In the genomic region with DNA sequence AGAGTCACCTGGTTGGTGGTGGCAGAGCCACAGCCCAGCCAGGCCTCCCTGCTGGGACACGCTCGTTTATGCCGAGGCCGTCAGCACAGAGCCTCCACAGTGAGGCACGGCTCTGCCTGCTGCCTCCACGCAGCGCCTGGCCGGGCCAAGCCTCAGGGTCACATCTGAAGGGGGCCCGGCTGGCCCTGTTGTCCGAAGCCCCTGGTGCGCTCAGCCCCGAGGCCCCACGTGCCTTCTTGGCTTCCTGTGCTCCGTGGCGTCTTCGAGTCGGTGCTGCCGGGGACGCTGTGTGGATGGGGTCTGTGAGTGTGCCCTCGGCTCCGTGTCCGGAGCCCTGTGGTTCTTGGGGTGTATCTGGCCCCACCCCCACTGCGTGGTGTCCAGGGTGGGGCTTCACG, we compare ENCODE assay signal across 8 cellular contexts. TPM values are rescaled to one million over a fixed set of nuclear protein-coding genes. Genes with fewer than 3 reads are reported as not detected.
A peak's percentile ranks its signal among the peaks of the same experiment; 100 is the strongest.
DNase-seq lines count a peak whose midpoint lies in the region; ATAC-seq and TF ChIP-seq lines count a peak whose summit lies in the region.
"Had no signal": no experiment of that assay in that cellular context is flagged by ENCODE, and none has a peak within 500 bp of the region (broad histone marks: within the 10 kb centered on the region; RNA-seq: fewer than 3 reads in every experiment).

No MANE protein-coding gene starts in this region.

- H3K4me3 ChIP-seq in IMR-90 (ENCODE audit: insufficient read depth, low read depth, low read length) (no peak overlapping the region), mesenchymal stem cell (ENCODE audit: insufficient read depth in 1 of 2, low read depth in 1 of 2, low read length in 2 of 2) (no peak overlapping the region)

- peaks cover 31% of the 10 kb centered on the region for H3K4me1 ChIP-seq in IMR-90 (ENCODE audit: control insufficient read depth, insufficient read depth, low read length)
- peaks cover 52% of the 10 kb centered on the region for H3K4me1 ChIP-seq in mesenchymal stem cell (ENCODE audit: control insufficient read depth, insufficient read depth, low read depth, low read length)

- H2BK120ac ChIP-seq in IMR-90 (ENCODE audit: low read depth, low read length) (peak overlapping the region; percentile 95), mesenchymal stem cell (ENCODE audit: low read depth, low read length) (peak overlapping the region; percentile 83)

- peak overlapping the region; percentile 82 for H2BK20ac ChIP-seq in IMR-90 (ENCODE audit: low read depth, low read length)

- no peak overlapping the region for H3K9ac ChIP-seq in IMR-90 (ENCODE audit: low read depth, low read length)
- H3K9ac ChIP-seq in mesenchymal stem cell (ENCODE audit: low read length) = peak overlapping the region; percentile 76

- no peak for TF ChIP-seq POLR2A in IMR-90 (IDR thresholded peaks at IDR 0.05; ENCODE audit: low read depth, low read length)

- H3K27me3 ChIP-seq in IMR-90 (ENCODE audit: control insufficient read depth, insufficient read depth, low read length) = no peaks in the 10 kb centered on the region
- no peaks in the 10 kb centered on the region for H3K27me3 ChIP-seq in mesenchymal stem cell (ENCODE audit: control insufficient read depth in 1 of 2, insufficient read depth in 1 of 2, low read length in 2 of 2)

- peak overlapping the region; percentile 73 for H3K14ac ChIP-seq in IMR-90 (replicated peaks; ENCODE audit: low read depth, low read length)
- peak overlapping the region in 1 of 2 experiments; percentile 86 for H3K14ac ChIP-seq in mesenchymal stem cell (ENCODE audit: low read length in 2 of 2)

- H2AFZ ChIP-seq in IMR-90 (replicated peaks; ENCODE audit: low read length, poor library complexity) = peak overlapping the region; percentile 92
- no peak overlapping the region for H2AFZ ChIP-seq in mesenchymal stem cell (ENCODE audit: low read depth, low read length)

- no peaks in the 10 kb centered on the region for H3K9me3 ChIP-seq in IMR-90 (ENCODE audit: control insufficient read depth, insufficient read depth, low read length)
- H3K9me3 ChIP-seq in mesenchymal stem cell (ENCODE audit: control insufficient read depth, low read length) = no peaks in the 10 kb centered on the region

- POLR2A ChIA-PET in IMR-90 (lab: Charles Lee; ENCODE audit: unreplicated experiment) = no interaction called here

- peaks cover 27% of the 10 kb centered on the region for H3K9me1 ChIP-seq in IMR-90 (ENCODE audit: insufficient read depth, low read length)

- no peak overlapping the region for H3K4me2 ChIP-seq in IMR-90 (ENCODE audit: low read depth, low read length)
- no peak overlapping the region for H3K4me2 ChIP-seq in mesenchymal stem cell (ENCODE audit: low read length, poor library complexity, severe bottlenecking)

- CTCF ChIA-PET in IMR-90 (lab: Yijun Ruan, JAX) = no interaction called here

- H3K18ac ChIP-seq in IMR-90 (ENCODE audit: low read depth, low read length) (peak overlapping the region; percentile 6), mesenchymal stem cell (ENCODE audit: low read depth in 1 of 2, low read length in 2 of 2) (peak overlapping the region; percentile 91 to 93)

- peak overlapping the region; percentile 92 for H4K91ac ChIP-seq in IMR-90 (ENCODE audit: insufficient read depth, low read depth, low read length)
- H4K91ac ChIP-seq in mesenchymal stem cell (ENCODE audit: low read length) = peak overlapping the region; percentile 98

- H3K79me1 ChIP-seq in IMR-90 (ENCODE audit: low read depth in 1 of 2, low read length in 2 of 2) = peaks cover 10 to 41% of the 10 kb centered on the region in 2 experiments; a peak in 3 of 4 replicates
- peaks cover 4% of the 10 kb centered on the region for H3K79me1 ChIP-seq in mesenchymal stem cell (replicated peaks; ENCODE audit: low read length, poor library complexity, severe bottlenecking)

- peak overlapping the region; percentile 63 for H3K27ac ChIP-seq in IMR-90 (ENCODE audit: insufficient read depth, low read length)
- peak overlapping the region; percentile 79 for H3K27ac ChIP-seq in caudate nucleus (ENCODE audit: low read depth, low read length)
- H3K27ac ChIP-seq in mesenchymal stem cell (ENCODE audit: low read length, poor library complexity, severe bottlenecking) = peak overlapping the region; percentile 88
- peak overlapping the region; percentile 63 for H3K27ac ChIP-seq in temporal lobe (ENCODE audit: low read depth, low read length)

- dilution Hi-C loops in IMR-90 (cut with HindIII; ENCODE audit: low sequenced_read_pairs, unreplicated experiment) = no loop called here

- BruUV-seq in IMR-90 (replicated peaks; lab: Mats Ljungman, UMichigan) = no TSS peak

- H3K4ac ChIP-seq in IMR-90 (ENCODE audit: low read depth, low read length) (peak overlapping the region; percentile 98), mesenchymal stem cell (ENCODE audit: low read depth in 1 of 2, low read length in 2 of 2) (peak overlapping the region; percentile 69 to 75)

- peak overlapping the region; percentile 99 for H2AK5ac ChIP-seq in IMR-90 (ENCODE audit: low read depth, low read length)
- peak overlapping the region; percentile 82 for H2AK5ac ChIP-seq in mesenchymal stem cell (ENCODE audit: low read length, severe bottlenecking)

- H4K20me1 ChIP-seq in IMR-90 (ENCODE audit: insufficient read depth, low read length) = no peaks in the 10 kb centered on the region

- peak overlapping the region; percentile 90 for H2AK9ac ChIP-seq in IMR-90 (replicated peaks; ENCODE audit: low read depth, low read length, poor library complexity)

- intact Hi-C loops in IMR-90 (cut with micrococcal nuclease) = no loop called here

- no peak for TF ChIP-seq RAD21 in IMR-90 (IDR thresholded peaks at IDR 0.05; ENCODE audit: low read length)

- no peak overlapping the region for H3K56ac ChIP-seq in IMR-90 (ENCODE audit: extremely low read depth, insufficient read depth, low read length)

- H2BK15ac ChIP-seq in IMR-90 (ENCODE audit: low read depth, low read length) = peak overlapping the region; percentile 42; the same call in 1 of the 3 replicates
- H2BK15ac ChIP-seq in mesenchymal stem cell (ENCODE audit: low read depth, poor library complexity, severe bottlenecking) = peak overlapping the region; percentile 98

- no peak for TF ChIP-seq CTCF in IMR-90 (conservative IDR thresholded peaks at IDR 0.05; ENCODE audit: low read depth, low read length)

- peak overlapping the region; percentile 94 for H4K5ac ChIP-seq in IMR-90 (ENCODE audit: low read depth, low read length)

- H3K23ac ChIP-seq in IMR-90 (ENCODE audit: low read depth, low read length) (peak overlapping the region; percentile 69; the same call in 1 of the 2 replicates), mesenchymal stem cell (ENCODE audit: low read length in 2 of 2) (no peak overlapping the region)

- whole genome bisulfite sequencing in IMR-90 (ENCODE audit: extremely low coverage in 2 of 2, insufficient read length in 1 of 2), 2 experiments = 95% methylated on average over 14 of the region's 24 CpGs; no CpG with 5 or more reads in 1 of the 2 experiments
- 92% methylated on average over 24 of the region's 24 CpGs for WGBS in mesenchymal stem cell

- DNase-seq in IMR-90 (no peak), caudate nucleus (lab: John Stamatoyannopoulos, UW) (no peak), mesenchymal stem cell (no peak), hypothalamus (lab: John Stamatoyannopoulos, UW) (no peak), amniotic stem cell (lab: John Stamatoyannopoulos, UW) (no peak)
- DNase-seq: NCI-H2227 treated with DMSO at 0.1 percent for 48 hours had no signal

- H3K36me3 ChIP-seq in IMR-90 (ENCODE audit: control insufficient read depth, insufficient read depth, low read length) (0 out of 2 replicates have a peak, but pooled peaks cover 3% of the 10 kb centered on the region), mesenchymal stem cell (ENCODE audit: control insufficient read depth in 1 of 2, insufficient read depth in 2 of 2, low read depth in 1 of 2, low read length in 2 of 2) (peaks cover 2 to 38% of the 10 kb centered on the region in 2 experiments)

- H4K8ac ChIP-seq in IMR-90 (ENCODE audit: low read depth in 2 of 2, low read length in 2 of 2) = peak overlapping the region; percentile 83 to 98; a peak in 3 of 4 replicates
- H4K8ac ChIP-seq in mesenchymal stem cell (ENCODE audit: low read length) = peak overlapping the region; percentile 83

- in situ Hi-C loops in IMR-90 (cut with MboI; ENCODE audit: low sequenced_read_pairs) = no loop called here

- H2BK5ac ChIP-seq in IMR-90 (ENCODE audit: low read depth, low read length, poor library complexity, severe bottlenecking) (peak overlapping the region; percentile 96), mesenchymal stem cell (ENCODE audit: low read depth, low read length, poor library complexity, severe bottlenecking) (peak overlapping the region; percentile 4)

- H2BK12ac ChIP-seq in mesenchymal stem cell (ENCODE audit: low read length in 2 of 2) = peak overlapping the region; percentile 74 to 96

- no peak for ATAC-seq in IMR-90 (ENCODE audit: low read depth)
- ATAC-seq in GM18517 (IDR thresholded peaks at IDR 0.05; ENCODE audit: unreplicated experiment) = no peak

RNA-seq across cellular contexts. Expression of a gene that starts 10.4 kb away (rescaled TPM):
- 1.1 and 1.3 TPM in 2 replicates for total RNA-seq in IMR-90 (2012; rRNA removed)
- polyA plus RNA-seq in IMR-90 (2012; rRNA removed) = 11.0 and 12.0 TPM in 2 replicates
- 3.7 and 18.0 TPM in 2 replicates for polyA plus RNA-seq in IMR-90 (2012; cell fraction: cytosol; rRNA removed)
- 22.6 and 133 TPM in 2 replicates for polyA plus RNA-seq in IMR-90 (2012; cell fraction: nucleus; rRNA removed; ENCODE audit: low replicate concordance)
- 23.7 TPM for polyA plus RNA-seq in mesenchymal stem cell (2013, experiment 1 of 2)
- polyA plus RNA-seq in mesenchymal stem cell (2013, experiment 2 of 2) = 23.9 TPM
- total RNA-seq in temporal lobe = 0.49 TPM

RNA-seq across cellular contexts. Expression of a gene that starts 21.7 kb away (rescaled TPM):
- 25.3 and 29.2 TPM in 2 replicates for total RNA-seq in IMR-90 (2012; rRNA removed)
- 36.3 and 36.6 TPM in 2 replicates for polyA plus RNA-seq in IMR-90 (2012; rRNA removed)
- polyA plus RNA-seq in IMR-90 (2012; cell fraction: cytosol; rRNA removed) = 36.7 and 61.6 TPM in 2 replicates
- 102 and 139 TPM in 2 replicates for polyA plus RNA-seq in IMR-90 (2012; cell fraction: nucleus; rRNA removed; ENCODE audit: low replicate concordance)
- 13.5 TPM for polyA plus RNA-seq in mesenchymal stem cell (2013, experiment 1 of 2)
- polyA plus RNA-seq in mesenchymal stem cell (2013, experiment 2 of 2) = 14.0 TPM
- 18.7 TPM for total RNA-seq in temporal lobe

RNA-seq across cellular contexts. Expression of a gene that starts 21.7 kb away (rescaled TPM):
- total RNA-seq in IMR-90 (2012; rRNA removed) (13.4 and 15.6 TPM in 2 replicates), temporal lobe (7.6 TPM)
- polyA plus RNA-seq in IMR-90 (2012; rRNA removed) = 20.2 and 21.1 TPM in 2 replicates
- 18.9 and 24.7 TPM in 2 replicates for polyA plus RNA-seq in IMR-90 (2012; cell fraction: cytosol; rRNA removed)
- 80.8 and 206 TPM in 2 replicates for polyA plus RNA-seq in IMR-90 (2012; cell fraction: nucleus; rRNA removed; ENCODE audit: low replicate concordance)
- 11.5 TPM for polyA plus RNA-seq in mesenchymal stem cell (2013, experiment 1 of 2)
- polyA plus RNA-seq in mesenchymal stem cell (2013, experiment 2 of 2) = 11.8 TPM

RNA-seq across cellular contexts. Expression of a gene that starts 28.0 kb away (rescaled TPM):
- total RNA-seq in IMR-90 (2012; rRNA removed) (9.4 and 14.7 TPM in 2 replicates), temporal lobe (10.6 TPM)
- polyA plus RNA-seq in IMR-90 (2012; rRNA removed) = 18.8 and 22.5 TPM in 2 replicates
- 7.5 and 18.1 TPM in 2 replicates for polyA plus RNA-seq in IMR-90 (2012; cell fraction: cytosol; rRNA removed)
- 121 and 228 TPM in 2 replicates for polyA plus RNA-seq in IMR-90 (2012; cell fraction: nucleus; rRNA removed; ENCODE audit: low replicate concordance)
- polyA plus RNA-seq in mesenchymal stem cell (2013, experiment 1 of 2) = 9.2 TPM
- polyA plus RNA-seq in mesenchymal stem cell (2013, experiment 2 of 2) = 9.3 TPM

RNA-seq across cellular contexts. Expression of a gene that starts 32.9 kb away (rescaled TPM):
- 20.3 and 21.1 TPM in 2 replicates for total RNA-seq in IMR-90 (2012; rRNA removed)
- 62.3 and 67.4 TPM in 2 replicates for polyA plus RNA-seq in IMR-90 (2012; rRNA removed)
- 33.4 and 56.7 TPM in 2 replicates for polyA plus RNA-seq in IMR-90 (2012; cell fraction: cytosol; rRNA removed)
- 57.3 and 74.5 TPM in 2 replicates for polyA plus RNA-seq in IMR-90 (2012; cell fraction: nucleus; rRNA removed; ENCODE audit: low replicate concordance)
- 11.7 TPM for polyA plus RNA-seq in mesenchymal stem cell (2013, experiment 1 of 2)
- polyA plus RNA-seq in mesenchymal stem cell (2013, experiment 2 of 2) = 12.0 TPM
- 102 TPM for total RNA-seq in temporal lobe
